8 cellular contexts compared by ENCODE assay signal in the genomic region with DNA sequence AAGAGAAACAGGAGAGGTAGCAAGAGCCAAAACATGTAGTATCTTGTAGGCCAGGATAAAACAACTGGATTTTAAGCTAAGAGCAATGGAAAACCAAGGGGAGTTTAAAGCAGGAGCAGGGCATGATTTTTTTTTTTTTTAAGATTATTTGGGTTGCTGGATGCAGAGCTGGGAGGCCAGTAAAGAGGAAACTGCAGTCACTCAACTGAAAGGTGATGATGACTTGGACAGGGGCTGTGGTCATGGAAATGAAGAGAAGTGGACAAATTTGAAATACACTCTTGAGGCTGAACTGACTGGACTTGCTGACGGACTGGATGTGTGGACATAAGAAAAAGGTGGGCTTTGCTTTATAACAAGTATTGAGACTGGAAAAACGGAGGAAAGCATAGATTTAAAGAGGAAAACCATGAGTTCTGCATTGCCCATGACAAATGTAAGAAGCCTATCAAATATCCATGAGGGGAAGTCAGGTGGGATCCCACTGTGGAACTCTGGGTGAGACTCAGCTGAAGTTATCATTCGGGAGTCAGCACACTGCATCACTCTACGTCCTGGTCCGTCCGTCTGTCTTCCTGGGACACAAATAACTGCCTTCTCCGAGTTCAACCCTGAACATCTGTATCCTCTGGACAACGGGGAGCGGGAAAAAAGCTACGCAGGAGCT. TPM values are rescaled to one million over a fixed set of nuclear protein-coding genes. Genes with fewer than 3 reads are reported as not detected.
DNase-seq lines count a peak whose midpoint lies in the region; ATAC-seq and TF ChIP-seq lines count a peak whose summit lies in the region.

No MANE protein-coding gene starts in this region.

- TF ChIP-seq POLR2A in breast epithelium (IDR thresholded peaks at IDR 0.05) (no peak), right lobe of liver (IDR thresholded peaks at IDR 0.05) (no peak)

- 3% methylated on average over 5 of the region's 10 CpGs for WGBS in right lobe of liver (ENCODE audit: insufficient coverage, low coverage, low lambda C conversion rate, missing lambda C conversion rate)

- H3K27ac ChIP-seq in C4-2B (peak overlapping the region; percentile 85), breast epithelium (peak overlapping the region; percentile 98 to 99), right lobe of liver (peak overlapping the region; percentile 86 to 93 (median 88)), temporal lobe (ENCODE audit: low read depth, low read length) (peak overlapping the region; percentile 79)

- H3K4me3 ChIP-seq in breast epithelium (peak overlapping the region; percentile 82 to 95 (median 93)), right lobe of liver (peak overlapping the region; percentile 74 to 89 (median 84))

- DNase-seq in LHCN-M2 (ENCODE audit: low read depth): peak; percentile 46
- no peak for DNase-seq in breast epithelium (ENCODE audit: low spot score in 2 of 2)
- no peak for DNase-seq in right lobe of liver
- no peak for DNase-seq in GM19238 (ENCODE audit: insufficient read length, low spot score)
- DNase-seq in activated CD4-positive, alpha-beta T cell treated with anti-CD3 and anti-CD28 coated beads, Interleukin-2, amount 50 U/mL, for 1 hour: no peak

- H3K9me3 ChIP-seq in breast epithelium (no peaks in the 10 kb centered on the region), right lobe of liver (no peaks in the 10 kb centered on the region)

- intact Hi-C loops in breast epithelium (cut with DNase I; ENCODE audit: low total_unique reads) (no loop called here), right lobe of liver (cut with DNase I) (loop anchor here in 1 of 2 donors (10.0 kb wide), 1 partner anchor 283 kb away; no protein-coding TSS in a partner anchor)

- ATAC-seq in GM21528 (IDR thresholded peaks at IDR 0.05; ENCODE audit: low FRiP score, unreplicated experiment) (peak; percentile 22), right lobe of liver (peak; percentile 11 to 40 (median 34))

- H3K4me1 ChIP-seq in breast epithelium (no peaks in the 10 kb centered on the region), right lobe of liver (peaks cover 0 to 30% (median 7%) of the 10 kb centered on the region in 4 donors)

- no peak for TF ChIP-seq CTCF in C4-2B (conservative IDR thresholded peaks at IDR 0.05)
- no peak for TF ChIP-seq CTCF in breast epithelium (IDR thresholded peaks at IDR 0.05)
- no peak for TF ChIP-seq CTCF in right lobe of liver (IDR thresholded peaks at IDR 0.05)

- H3K36me3 ChIP-seq in breast epithelium (peaks cover 6% of the 10 kb centered on the region), right lobe of liver (peaks cover 0 to 12% (median 5%) of the 10 kb centered on the region in 4 donors)

- H3K27me3 ChIP-seq in breast epithelium (no peaks in the 10 kb centered on the region), right lobe of liver (no peaks in the 10 kb centered on the region)

RNA-seq across cellular contexts. Expression of a gene that starts 0.7 kb away (rescaled TPM):
- total RNA-seq in LHCN-M2 (2014; rRNA removed) (43.4 and 45.2 TPM in 2 replicates), breast epithelium (10 to 100 TPM; 57.4 to 74.2 (median 61.3) TPM), right lobe of liver (10 to 100 TPM; 14.4 to 23.1 (median 20.0) TPM), temporal lobe (7.4 TPM)
- 19.2 TPM for polyA plus RNA-seq in LHCN-M2 (2012)

RNA-seq across cellular contexts. Expression of a gene that starts 0.9 kb away (rescaled TPM):
- total RNA-seq in LHCN-M2 (2014; rRNA removed) (22.7 and 22.8 TPM in 2 replicates), breast epithelium (10 to 100 TPM; 10.5 to 11.5 (median 11.5) TPM), right lobe of liver (1 to 10 TPM; 4.5 to 7.4 (median 6.1) TPM), temporal lobe (12.0 TPM)
- polyA plus RNA-seq in LHCN-M2 (2012): 19.3 TPM

RNA-seq across cellular contexts. Expression of a gene that starts 52.9 kb away (rescaled TPM):
- total RNA-seq in LHCN-M2 (2014; rRNA removed) (92.5 and 101 TPM in 2 replicates), breast epithelium (100 to 1,000 TPM in 1 of 3 donors, 10 to 100 TPM in 2; 90.5 to 170 (median 93.4) TPM), right lobe of liver (10 to 100 TPM in 5 of 6 experiments, 1 to 10 TPM in 1; 9.3 to 16.8 (median 14.6) TPM), temporal lobe (36.4 TPM)
- 46.5 TPM for polyA plus RNA-seq in LHCN-M2 (2012)

RNA-seq across cellular contexts. Expression of a gene that starts 53.0 kb away (rescaled TPM):
- total RNA-seq in LHCN-M2 (2014; rRNA removed): 27.2 and 27.3 TPM in 2 replicates
- polyA plus RNA-seq in LHCN-M2 (2012): 11.2 TPM
- total RNA-seq in breast epithelium: 10 to 100 TPM; 15.1 to 19.9 (median 17.9) TPM
- total RNA-seq in right lobe of liver: 10 to 100 TPM in 2 of 6 experiments, 1 to 10 TPM in 4; 6.2 to 13.5 (median 8.4) TPM
- 7.1 TPM for total RNA-seq in temporal lobe
